8 cellular contexts compared by ENCODE assay signal in genomic region chr11:83195176-83195531, GRCh38. TPM values are rescaled to one million over a fixed set of nuclear protein-coding genes. Genes with fewer than 3 reads are reported as not detected.
A peak's percentile ranks its signal among the peaks of the same experiment; 100 is the strongest.
DNase-seq lines count a peak whose midpoint lies in the region; ATAC-seq and TF ChIP-seq lines count a peak whose summit lies in the region.

No MANE protein-coding gene starts in this region.

- H3K36me3 Mint-ChIP-seq in activated CD4-positive, alpha-beta T cell treated with anti-CD3 and anti-CD28 coated beads for 36 hours (ENCODE audit: low read depth): peaks cover 17% of the 10 kb centered on the region
- peaks cover 17% of the 10 kb centered on the region for H3K36me3 Mint-ChIP-seq in WTC11

- H3K27me3 ChIP-seq in testis: no peaks in the 10 kb centered on the region

- H3K36me3 ChIP-seq in testis (ENCODE audit: low read depth, missing control alignments): no peaks in the 10 kb centered on the region

- no peaks in the 10 kb centered on the region for H3K9me3 Mint-ChIP-seq in activated CD4-positive, alpha-beta T cell treated with anti-CD3 and anti-CD28 coated beads for 36 hours (ENCODE audit: low read depth)
- no peaks in the 10 kb centered on the region for H3K9me3 Mint-ChIP-seq in WTC11

- POLR2A ChIA-PET in activated CD4-positive, alpha-beta T cell treated with anti-CD3 and anti-CD28 coated beads for 36 hours (lab: Charles Lee): no interaction called here
- POLR2A ChIA-PET in WTC11 (lab: Charles Lee) (interaction anchor here (0.9 kb wide), 1 partner anchor 295 kb away, joined by 4 read pairs; no protein-coding TSS in a partner anchor), RWPE1 (lab: Yijun Ruan, JAX; ENCODE audit: low non-redundant PET) (no interaction called here)

- TF ChIP-seq CTCF in WTC11 (IDR thresholded peaks at IDR 0.05) (no peak), testis (IDR thresholded peaks at IDR 0.05) (peak in 1 of 3 experiments; percentile 12), RWPE1 (conservative IDR thresholded peaks at IDR 0.05; ENCODE audit: low read depth) (no peak)

- TF ChIP-seq POLR2A in testis (IDR thresholded peaks at IDR 0.05): no peak

- DNase-seq in activated CD4-positive, alpha-beta T cell treated with anti-CD3 and anti-CD28 coated beads for 36 hours: no peak
- DNase-seq in activated CD4-positive, alpha-beta T cell treated with anti-CD3 and anti-CD28 coated beads for 4 hours: no peak
- DNase-seq in WTC11 (ENCODE audit: low spot score) (no peak), hepatic stellate cell (ENCODE audit: low spot score) (peak; percentile 24), testis (no peak), foreskin melanocyte (no peak), NCI-H1436 (lab: John Stamatoyannopoulos, UW) (no peak), RWPE1 (ENCODE audit: low spot score) (no peak)

- peak overlapping the region in 1 of 2 donors; percentile 89 for H3K27ac ChIP-seq in testis
- no peak overlapping the region for H3K27ac ChIP-seq in RWPE1

- peaks cover 27% of the 10 kb centered on the region for H3K4me1 ChIP-seq in testis

- peak overlapping the region; percentile 68 to 87 for H3K4me3 ChIP-seq in testis

- WGBS in testis, 2 donors: 32 to 43% methylated on average over 6 of the region's 6 CpGs

- no peaks in the 10 kb centered on the region for H3K9me3 ChIP-seq in testis

- H3K27ac Mint-ChIP-seq in activated CD4-positive, alpha-beta T cell treated with anti-CD3 and anti-CD28 coated beads for 36 hours: peak overlapping the region; percentile 98
- H3K27ac Mint-ChIP-seq in WTC11: no peak overlapping the region

- H3K4me3 Mint-ChIP-seq in activated CD4-positive, alpha-beta T cell treated with anti-CD3 and anti-CD28 coated beads for 36 hours: peak overlapping the region; percentile 95
- peak overlapping the region; percentile 97 for H3K4me3 Mint-ChIP-seq in WTC11

- H3K27me3 Mint-ChIP-seq in activated CD4-positive, alpha-beta T cell treated with anti-CD3 and anti-CD28 coated beads for 36 hours: no peaks in the 10 kb centered on the region
- peaks cover 6% of the 10 kb centered on the region; the same call in 1 of the 2 replicates for H3K27me3 Mint-ChIP-seq in WTC11 (ENCODE audit: low read depth)

- no peak for ATAC-seq in activated CD4-positive, alpha-beta T cell treated with anti-CD3 and anti-CD28 coated beads for 36 hours
- ATAC-seq in WTC11: no peak

- intact Hi-C loops in activated CD4-positive, alpha-beta T cell treated with anti-CD3 and anti-CD28 coated beads for 36 hours (cut with DNase I, micrococcal nuclease): no loop called here
- intact Hi-C loops in testis (cut with DNase I; ENCODE audit: low total_unique reads): loop anchor here (10.0 kb wide), 1 partner anchor 290 kb away; the partner anchor contains the start of genes DDIAS and PRCP

- peaks cover 40% of the 10 kb centered on the region for H3K4me1 Mint-ChIP-seq in activated CD4-positive, alpha-beta T cell treated with anti-CD3 and anti-CD28 coated beads for 36 hours
- peaks cover 18% of the 10 kb centered on the region for H3K4me1 Mint-ChIP-seq in WTC11

- CTCF ChIA-PET in activated CD4-positive, alpha-beta T cell treated with anti-CD3 and anti-CD28 coated beads for 36 hours (lab: Charles Lee): interaction anchor here (0.7 to 1.4 kb wide), 6 partner anchors 12 to 623 kb away, joined by 3 to 4 read pairs (median 3); partner anchors contain the start of gene DDIAS
- CTCF ChIA-PET in WTC11 (lab: Charles Lee) (interaction anchor here (1.8 kb wide), 1 partner anchor 328 kb away, joined by 5 read pairs; no protein-coding TSS in a partner anchor), RWPE1 (lab: Yijun Ruan, JAX) (interaction anchor here (0.6 to 1.2 kb wide), 2 partner anchors 32 to 81 kb away, joined by 3 to 4 read pairs; no protein-coding TSS in a partner anchor)

TF ChIP-seq in WTC11, 78 proteins besides CTCF, POLR2A, EP300 and RAD21:
- no peak for TF ChIP-seq CDX4 (CRISPR knock-in tag; IDR thresholded peaks at IDR 0.05; ENCODE audit: borderline replicate concordance)
- TF ChIP-seq E2F5 (CRISPR knock-in tag; IDR thresholded peaks at IDR 0.05): no peak
- no peak for TF ChIP-seq OVOL2 (CRISPR knock-in tag; IDR thresholded peaks at IDR 0.05; ENCODE audit: borderline replicate concordance)
- no peak for TF ChIP-seq ZNF281 (CRISPR knock-in tag; IDR thresholded peaks at IDR 0.05)
- no peak for TF ChIP-seq SMAD3 (CRISPR knock-in tag; IDR thresholded peaks at IDR 0.05; ENCODE audit: borderline replicate concordance)
- TF ChIP-seq EMX1 (CRISPR knock-in tag; IDR thresholded peaks at IDR 0.05): no peak
- no peak for TF ChIP-seq ZNF232 (CRISPR knock-in tag; IDR thresholded peaks at IDR 0.05)
- no peak for TF ChIP-seq GABPB1 (CRISPR knock-in tag; IDR thresholded peaks at IDR 0.05)
- no peak for TF ChIP-seq GRHL2 (CRISPR knock-in tag; IDR thresholded peaks at IDR 0.05; ENCODE audit: insufficient replicate concordance, severe bottlenecking)
- TF ChIP-seq ZSCAN18 (CRISPR knock-in tag; IDR thresholded peaks at IDR 0.05): no peak
- no peak for TF ChIP-seq ATF2 (CRISPR knock-in tag; IDR thresholded peaks at IDR 0.05; ENCODE audit: borderline replicate concordance, low read depth)

RNA-seq across cellular contexts. Expression of gene ANKRD42, which starts 1.6 kb away (rescaled TPM):
- total RNA-seq in activated CD4-positive, alpha-beta T cell treated with anti-CD3 and anti-CD28 coated beads for 36 hours: 1 to 10 TPM; 3.1 to 4.9 TPM
- 5.7 to 6.6 TPM (median 5.8 TPM) in 3 replicates for total RNA-seq in WTC11 (2021)
- total RNA-seq in testis: 10 to 100 TPM; 49.8 to 66.1 TPM
- polyA plus RNA-seq in testis (ENCODE audit: insufficient read depth, low read depth, low replicate concordance): 79.7 TPM

RNA-seq across cellular contexts. Expression of gene PCF11, which starts 38.2 kb away (rescaled TPM):
- 10 to 100 TPM; 55.3 to 70.8 TPM for total RNA-seq in activated CD4-positive, alpha-beta T cell treated with anti-CD3 and anti-CD28 coated beads for 36 hours
- 46.1 to 56.2 TPM (median 46.5 TPM) in 3 replicates for total RNA-seq in WTC11 (2021)
- total RNA-seq in testis: 10 to 100 TPM; 80.5 to 100.0 TPM
- polyA plus RNA-seq in testis (ENCODE audit: insufficient read depth, low read depth, low replicate concordance): 36.1 TPM
